8 cellular contexts compared by ENCODE assay signal in the genomic region with DNA sequence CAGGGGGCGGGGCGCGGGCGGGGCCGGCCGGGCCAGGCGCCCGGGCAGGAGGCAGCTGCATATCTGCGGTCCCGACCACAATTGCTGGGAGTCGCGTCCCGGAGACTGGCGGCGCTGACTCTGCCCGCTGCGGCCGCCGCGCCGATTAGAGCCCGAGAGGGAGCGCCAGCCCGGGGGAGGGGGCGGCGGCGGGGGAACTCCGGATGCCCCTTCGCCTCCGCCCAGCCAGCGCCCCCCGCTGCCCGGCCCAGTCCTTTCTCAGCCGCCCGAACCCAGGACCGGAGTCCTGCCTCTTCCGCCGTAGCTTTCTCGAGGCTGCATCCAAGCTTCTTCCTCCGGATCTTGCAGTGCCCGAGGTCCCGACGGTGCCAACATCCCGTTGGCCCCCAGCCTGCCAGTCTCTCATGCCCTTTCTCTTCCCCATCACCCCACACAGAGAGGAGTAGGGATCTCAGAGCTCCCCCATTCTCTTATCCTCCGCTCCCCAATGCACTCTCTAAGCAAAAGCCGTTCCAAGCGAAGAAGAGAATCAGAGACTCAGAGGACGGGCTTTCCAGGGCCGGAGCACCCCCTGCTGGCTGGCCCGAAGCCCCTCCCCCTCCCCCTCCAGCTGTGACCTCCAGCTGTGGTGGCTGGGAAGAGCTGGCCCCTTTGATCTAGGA. TPM values are rescaled to one million over a fixed set of nuclear protein-coding genes. Genes with fewer than 3 reads are reported as not detected.
A peak's percentile ranks its signal among the peaks of the same experiment; 100 is the strongest.
DNase-seq lines count a peak whose midpoint lies in the region; ATAC-seq and TF ChIP-seq lines count a peak whose summit lies in the region.

No MANE protein-coding gene starts in this region.

- TF ChIP-seq CTCF in AG04450 (IDR thresholded peaks at IDR 0.05; ENCODE audit: low read depth, low read length) (peak; percentile 88), KMS-11 (conservative IDR thresholded peaks at IDR 0.05; ENCODE audit: low read depth, low read length) (peak; percentile 90), SU-DHL-6 (IDR thresholded peaks at IDR 0.05; ENCODE audit: insufficient read depth, low read length, poor library complexity, severe bottlenecking) (peak; percentile 90), heart left ventricle (IDR thresholded peaks at IDR 0.05) (peak; percentile 55 to 88 (median 78)), type B pancreatic cell (conservative IDR thresholded peaks at IDR 0.05) (peak; percentile 70)

- H2AFZ ChIP-seq in KMS-11 (ENCODE audit: low read depth): peak overlapping the region; percentile 100
- H2AFZ ChIP-seq in SU-DHL-6 (ENCODE audit: low read depth, low read length, severe bottlenecking): peak overlapping the region; percentile 96

- H3K27me3 ChIP-seq in AG04450 (ENCODE audit: control insufficient read depth, insufficient read depth, low read length) (peaks cover 8% of the 10 kb centered on the region), KMS-11 (ENCODE audit: insufficient read depth, low read depth) (no peaks in the 10 kb centered on the region; the same call in 1 of the 2 replicates), SU-DHL-6 (ENCODE audit: low read length) (no peaks in the 10 kb centered on the region), heart left ventricle (peaks cover 0 to under 1% (median 0%) of the 10 kb centered on the region in 9 donors)

- H4K20me1 ChIP-seq in KMS-11 (ENCODE audit: insufficient read depth) (no peaks in the 10 kb centered on the region), SU-DHL-6 (ENCODE audit: low read depth, low read length) (no peaks in the 10 kb centered on the region)

- 0 out of 2 replicates have a peak, but pooled peaks cover 6% of the 10 kb centered on the region for H3F3A ChIP-seq in SU-DHL-6 (ENCODE audit: insufficient read depth)

- H3K79me2 ChIP-seq in KMS-11 (ENCODE audit: insufficient read depth, low read depth): no peaks in the 10 kb centered on the region
- no peaks in the 10 kb centered on the region for H3K79me2 ChIP-seq in SU-DHL-6 (ENCODE audit: insufficient read depth, low read length)

- H3K27ac ChIP-seq in AG04450 (ENCODE audit: low read depth, low read length) (peak overlapping the region; percentile 11), KMS-11 (peak overlapping the region; percentile 59), SU-DHL-6 (ENCODE audit: low read depth, low read length) (no peak overlapping the region), heart left ventricle (peak overlapping the region; percentile 62 to 92 (median 86))

- 0 to 1% (median 0%) methylated on average over 15 to 50 of the region's 50 CpGs for WGBS in heart left ventricle, 4 donors

- H3K36me3 ChIP-seq in KMS-11 (ENCODE audit: insufficient read depth) (no peaks in the 10 kb centered on the region), SU-DHL-6 (ENCODE audit: low read length) (no peaks in the 10 kb centered on the region), heart left ventricle (no peaks in the 10 kb centered on the region)

- H3K9me3 Mint-ChIP-seq in activated naive CD8-positive, alpha-beta T cell treated with anti-CD3 and anti-CD28 coated beads, Interleukin-2, amount 50 U/mL, for 24 hours: no peaks in the 10 kb centered on the region
- no peaks in the 10 kb centered on the region for H3K9me3 Mint-ChIP-seq in type B pancreatic cell

- H3K9me2 ChIP-seq in SU-DHL-6 (replicated peaks; ENCODE audit: insufficient read depth, low read length): no peaks in the 10 kb centered on the region

- POLR2A ChIA-PET in AG04450 (lab: Yijun Ruan, JAX): interaction anchor here (0.6 to 2.2 kb wide), 23 partner anchors 9 to 847 kb away, joined by 3 to 25 read pairs (median 3); partner anchors contain the start of genes AAAS, PFDN5, SP1 and SP7

- ATAC-seq in GM19025 (IDR thresholded peaks at IDR 0.05; ENCODE audit: low read depth, unreplicated experiment) (peak; percentile 57), heart left ventricle (peak; percentile 90 to 94 (median 94))
- ATAC-seq in activated naive CD8-positive, alpha-beta T cell treated with anti-CD3 and anti-CD28 coated beads, Interleukin-2, amount 50 U/mL, for 24 hours: peak; percentile 78

- H3K9me3 ChIP-seq in AG04450 (ENCODE audit: control insufficient read depth, insufficient read depth, low read length) (no peaks in the 10 kb centered on the region), SU-DHL-6 (ENCODE audit: insufficient read depth, low read length) (no peaks in the 10 kb centered on the region), heart left ventricle (no peaks in the 10 kb centered on the region)

- H3K27me3 Mint-ChIP-seq in activated naive CD8-positive, alpha-beta T cell treated with anti-CD3 and anti-CD28 coated beads, Interleukin-2, amount 50 U/mL, for 24 hours: peaks cover 6% of the 10 kb centered on the region
- H3K27me3 Mint-ChIP-seq in type B pancreatic cell: peaks cover 22% of the 10 kb centered on the region

- H3K36me3 Mint-ChIP-seq in activated naive CD8-positive, alpha-beta T cell treated with anti-CD3 and anti-CD28 coated beads, Interleukin-2, amount 50 U/mL, for 24 hours (ENCODE audit: low read depth): no peaks in the 10 kb centered on the region
- no peaks in the 10 kb centered on the region for H3K36me3 Mint-ChIP-seq in type B pancreatic cell

- H3K4me3 ChIP-seq in AG04450 (ENCODE audit: low read depth, low read length): peak overlapping the region; percentile 76
- H3K4me3 ChIP-seq in KMS-11 (IDR thresholded peaks at IDR 0.05; ENCODE audit: insufficient read depth, low read depth, low read length): peak overlapping the region; percentile 33
- peak overlapping the region; percentile 57 for H3K4me3 ChIP-seq in SU-DHL-6 (ENCODE audit: insufficient read depth, low read length, poor library complexity, severe bottlenecking)
- H3K4me3 ChIP-seq in heart left ventricle: peak overlapping the region; percentile 40 to 88 (median 76)

- peak overlapping the region; percentile 100 for H3K4me2 ChIP-seq in KMS-11
- H3K4me2 ChIP-seq in SU-DHL-6 (ENCODE audit: low read depth, low read length, poor library complexity, severe bottlenecking): peak overlapping the region; percentile 89

- H3K9ac ChIP-seq in KMS-11 (peak overlapping the region; percentile 60), SU-DHL-6 (ENCODE audit: low read length) (peak overlapping the region; percentile 63)

- DNase-seq in AG04450 (ENCODE audit: low read depth, low spot score) (peak; percentile 33), heart left ventricle (peak; percentile 78 to 88 (median 84)), pons (ENCODE audit: low spot score) (peak; percentile 92), type B pancreatic cell (ENCODE audit: extremely low spot score, unreplicated experiment) (peak; percentile 76)
- DNase-seq in activated naive CD8-positive, alpha-beta T cell treated with anti-CD3 and anti-CD28 coated beads, Interleukin-2, amount 50 U/mL, for 24 hours: peak; percentile 80

- CTCF ChIA-PET in AG04450 (lab: Charles Lee): interaction anchor here (0.6 to 4.2 kb wide), 55 partner anchors 10 to 439 kb away, joined by 3 to 84 read pairs (median 5); partner anchors contain the start of genes AAAS, CSAD, MYG1 and PRR13

- peak in 1 of 2 donors; percentile 55 for TF ChIP-seq POLR2A in heart left ventricle (IDR thresholded peaks at IDR 0.05)

- H3K27ac Mint-ChIP-seq in activated naive CD8-positive, alpha-beta T cell treated with anti-CD3 and anti-CD28 coated beads, Interleukin-2, amount 50 U/mL, for 24 hours: peak overlapping the region; percentile 87
- H3K27ac Mint-ChIP-seq in type B pancreatic cell: peak overlapping the region; percentile 79

- peaks cover 28% of the 10 kb centered on the region for H3K4me1 ChIP-seq in KMS-11 (ENCODE audit: low read depth, poor library complexity, severe bottlenecking)
- peaks cover 0 to 23% (median 12%) of the 10 kb centered on the region in 12 donors for H3K4me1 ChIP-seq in heart left ventricle

- peaks cover 23% of the 10 kb centered on the region for H3K4me1 Mint-ChIP-seq in activated naive CD8-positive, alpha-beta T cell treated with anti-CD3 and anti-CD28 coated beads, Interleukin-2, amount 50 U/mL, for 24 hours
- H3K4me1 Mint-ChIP-seq in type B pancreatic cell (ENCODE audit: unreplicated experiment): peaks cover 2% of the 10 kb centered on the region

- H3K4me3 Mint-ChIP-seq in activated naive CD8-positive, alpha-beta T cell treated with anti-CD3 and anti-CD28 coated beads, Interleukin-2, amount 50 U/mL, for 24 hours: peak overlapping the region; percentile 92
- peak overlapping the region; percentile 99 for H3K4me3 Mint-ChIP-seq in type B pancreatic cell

- intact Hi-C loops in heart left ventricle (cut with DNase I): loop anchor here in 7 of 10 donors (1.0 to 2.0 kb wide), 5 partner anchors 18 to 21 kb away; no protein-coding TSS in a partner anchor

RNA-seq across cellular contexts. Expression of gene SP7, which starts 8.8 kb away (rescaled TPM):
- polyA plus RNA-seq in AG04450 (2011; rRNA removed) (not detected in 2 replicates), heart left ventricle (not detected)
- 0.26 TPM in 1 of 2 replicates, not detected in the other for polyA minus RNA-seq in AG04450 (2011; rRNA and poly(A)+ RNA removed)
- total RNA-seq in heart left ventricle (not detected), type B pancreatic cell (ENCODE audit: low replicate concordance) (0.22 TPM in 1 of 2 replicates, not detected in the other)

RNA-seq across cellular contexts. Expression of gene AAAS, which starts 23.5 kb away (rescaled TPM):
- 40.0 and 46.7 TPM in 2 replicates for polyA plus RNA-seq in AG04450 (2011; rRNA removed)
- polyA minus RNA-seq in AG04450 (2011; rRNA and poly(A)+ RNA removed): 47.7 and 56.2 TPM in 2 replicates
- total RNA-seq in heart left ventricle: 10 to 100 TPM; 26.7 to 44.5 (median 37.1) TPM
- polyA plus RNA-seq in heart left ventricle: 10 to 100 TPM; 32.5 to 32.6 TPM
- 54.7 and 75.4 TPM in 2 replicates for total RNA-seq in type B pancreatic cell (ENCODE audit: low replicate concordance)

RNA-seq across cellular contexts. Expression of gene SP1, which starts 35.0 kb away (rescaled TPM):
- polyA plus RNA-seq in AG04450 (2011; rRNA removed) (44.6 and 45.9 TPM in 2 replicates), heart left ventricle (10 to 100 TPM in 1 of 2 donors, 1 to 10 TPM in 1; 7.9 to 13.8 TPM)
- polyA minus RNA-seq in AG04450 (2011; rRNA and poly(A)+ RNA removed): 149 and 169 TPM in 2 replicates
- total RNA-seq in heart left ventricle (10 to 100 TPM; 22.9 to 48.8 (median 34.7) TPM), type B pancreatic cell (ENCODE audit: low replicate concordance) (82.9 and 99.5 TPM in 2 replicates)

RNA-seq across cellular contexts. Expression of gene MYG1, which starts 45.5 kb away (rescaled TPM):
- polyA plus RNA-seq in AG04450 (2011; rRNA removed) (47.8 and 63.2 TPM in 2 replicates), heart left ventricle (10 to 100 TPM; 45.5 to 58.6 TPM)
- 42.8 and 48.7 TPM in 2 replicates for polyA minus RNA-seq in AG04450 (2011; rRNA and poly(A)+ RNA removed)
- total RNA-seq in heart left ventricle (10 to 100 TPM; 32.1 to 37.0 (median 35.0) TPM), type B pancreatic cell (ENCODE audit: low replicate concordance) (44.3 and 58.6 TPM in 2 replicates)

RNA-seq across cellular contexts. Expression of gene PFDN5, which starts 49.6 kb away (rescaled TPM):
- 970 and 991 TPM in 2 replicates for polyA plus RNA-seq in AG04450 (2011; rRNA removed)
- polyA minus RNA-seq in AG04450 (2011; rRNA and poly(A)+ RNA removed): 207 and 211 TPM in 2 replicates
- 100 to 1,000 TPM; 289 to 380 (median 358) TPM for total RNA-seq in heart left ventricle
- polyA plus RNA-seq in heart left ventricle: 100 to 1,000 TPM; 529 to 979 TPM
- 316 and 336 TPM in 2 replicates for total RNA-seq in type B pancreatic cell (ENCODE audit: low replicate concordance)

Comparison
In these comparisons a context has a peak if more than half of its experiments do, and no peak if none do; other contexts are left out.
1. DNase-seq: peak in every context shown above with its lines; median percentile 92 in pons; 84 in heart left ventricle; 80 in activated naive CD8-positive, alpha-beta T cell treated with anti-CD3 and anti-CD28 coated beads, Interleukin-2, amount 50 U/mL, for 24 hours; 76 in type B pancreatic cell; 33 in AG04450.